In the genomic region with DNA sequence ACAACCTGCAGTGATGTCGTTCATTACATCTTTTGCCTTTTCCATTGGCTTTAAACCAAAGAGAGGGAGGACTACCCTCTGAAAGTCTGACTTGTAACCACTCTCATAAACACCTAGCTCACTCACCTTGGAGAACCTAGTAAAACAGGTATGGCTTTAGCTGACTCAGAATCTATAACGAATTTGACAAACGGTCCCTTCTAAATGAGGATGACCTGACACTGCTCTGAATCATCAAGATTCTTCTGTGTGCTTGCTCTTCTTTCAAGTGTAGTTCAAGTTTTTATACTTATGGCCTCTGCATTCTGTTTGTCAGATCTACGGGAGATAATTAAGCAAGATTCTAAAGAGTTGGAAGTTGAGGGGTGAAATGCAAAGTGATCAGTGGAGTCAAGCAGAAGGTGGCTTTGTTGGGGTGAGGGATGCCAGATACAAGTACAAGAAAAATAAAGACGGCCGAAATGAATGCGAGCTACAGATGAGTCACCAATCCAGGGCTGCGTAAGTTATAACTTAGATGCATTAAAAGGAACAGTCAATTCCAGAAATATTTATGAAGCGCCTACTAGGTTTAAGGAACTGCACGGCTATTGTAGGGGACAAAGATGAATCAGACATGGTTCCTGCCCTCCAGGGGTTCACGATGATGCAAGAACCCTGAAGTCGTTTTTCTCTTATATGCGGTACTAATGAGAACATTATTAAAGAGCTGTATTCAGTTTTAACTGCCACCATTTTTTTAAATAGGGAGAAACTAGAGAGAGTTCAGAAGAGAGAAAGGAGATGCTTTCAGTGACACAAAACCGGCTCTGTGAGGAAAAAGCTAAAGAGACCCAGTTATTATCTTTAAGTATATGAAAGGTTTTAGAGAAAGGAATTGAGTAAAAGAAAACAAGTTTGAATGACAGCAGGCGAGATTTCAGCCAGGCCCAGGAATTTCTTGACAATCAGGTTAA, we compare ENCODE assay signal across 1 cellular context.
TF ChIP-seq lines count a peak whose summit lies in the region.

No MANE protein-coding gene starts in this region.

TF ChIP-seq in GM23338, 12 proteins besides CTCF, POLR2A, EP300 and RAD21 (continued from another document):
- TF ChIP-seq STAT1 (IDR thresholded peaks at IDR 0.05; ENCODE audit: unreplicated experiment) (no peak), EZH2 (IDR thresholded peaks at IDR 0.05; ENCODE audit: low read depth, unreplicated experiment) (no peak)
- TF ChIP-seq, protein P1, sequence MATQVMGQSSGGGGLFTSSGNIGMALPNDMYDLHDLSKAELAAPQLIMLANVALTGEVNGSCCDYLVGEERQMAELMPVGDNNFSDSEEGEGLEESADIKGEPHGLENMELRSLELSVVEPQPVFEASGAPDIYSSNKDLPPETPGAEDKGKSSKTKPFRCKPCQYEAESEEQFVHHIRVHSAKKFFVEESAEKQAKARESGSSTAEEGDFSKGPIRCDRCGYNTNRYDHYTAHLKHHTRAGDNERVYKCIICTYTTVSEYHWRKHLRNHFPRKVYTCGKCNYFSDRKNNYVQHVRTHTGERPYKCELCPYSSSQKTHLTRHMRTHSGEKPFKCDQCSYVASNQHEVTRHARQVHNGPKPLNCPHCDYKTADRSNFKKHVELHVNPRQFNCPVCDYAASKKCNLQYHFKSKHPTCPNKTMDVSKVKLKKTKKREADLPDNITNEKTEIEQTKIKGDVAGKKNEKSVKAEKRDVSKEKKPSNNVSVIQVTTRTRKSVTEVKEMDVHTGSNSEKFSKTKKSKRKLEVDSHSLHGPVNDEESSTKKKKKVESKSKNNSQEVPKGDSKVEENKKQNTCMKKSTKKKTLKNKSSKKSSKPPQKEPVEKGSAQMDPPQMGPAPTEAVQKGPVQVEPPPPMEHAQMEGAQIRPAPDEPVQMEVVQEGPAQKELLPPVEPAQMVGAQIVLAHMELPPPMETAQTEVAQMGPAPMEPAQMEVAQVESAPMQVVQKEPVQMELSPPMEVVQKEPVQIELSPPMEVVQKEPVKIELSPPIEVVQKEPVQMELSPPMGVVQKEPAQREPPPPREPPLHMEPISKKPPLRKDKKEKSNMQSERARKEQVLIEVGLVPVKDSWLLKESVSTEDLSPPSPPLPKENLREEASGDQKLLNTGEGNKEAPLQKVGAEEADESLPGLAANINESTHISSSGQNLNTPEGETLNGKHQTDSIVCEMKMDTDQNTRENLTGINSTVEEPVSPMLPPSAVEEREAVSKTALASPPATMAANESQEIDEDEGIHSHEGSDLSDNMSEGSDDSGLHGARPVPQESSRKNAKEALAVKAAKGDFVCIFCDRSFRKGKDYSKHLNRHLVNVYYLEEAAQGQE (IDR thresholded peaks at IDR 0.05; ENCODE audit: unreplicated experiment) = no peak
- TF ChIP-seq, protein P2, sequence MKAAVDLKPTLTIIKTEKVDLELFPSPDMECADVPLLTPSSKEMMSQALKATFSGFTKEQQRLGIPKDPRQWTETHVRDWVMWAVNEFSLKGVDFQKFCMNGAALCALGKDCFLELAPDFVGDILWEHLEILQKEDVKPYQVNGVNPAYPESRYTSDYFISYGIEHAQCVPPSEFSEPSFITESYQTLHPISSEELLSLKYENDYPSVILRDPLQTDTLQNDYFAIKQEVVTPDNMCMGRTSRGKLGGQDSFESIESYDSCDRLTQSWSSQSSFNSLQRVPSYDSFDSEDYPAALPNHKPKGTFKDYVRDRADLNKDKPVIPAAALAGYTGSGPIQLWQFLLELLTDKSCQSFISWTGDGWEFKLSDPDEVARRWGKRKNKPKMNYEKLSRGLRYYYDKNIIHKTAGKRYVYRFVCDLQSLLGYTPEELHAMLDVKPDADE (IDR thresholded peaks at IDR 0.05) = no peak
